18 cellular contexts compared by ENCODE assay signal in the genomic region with DNA sequence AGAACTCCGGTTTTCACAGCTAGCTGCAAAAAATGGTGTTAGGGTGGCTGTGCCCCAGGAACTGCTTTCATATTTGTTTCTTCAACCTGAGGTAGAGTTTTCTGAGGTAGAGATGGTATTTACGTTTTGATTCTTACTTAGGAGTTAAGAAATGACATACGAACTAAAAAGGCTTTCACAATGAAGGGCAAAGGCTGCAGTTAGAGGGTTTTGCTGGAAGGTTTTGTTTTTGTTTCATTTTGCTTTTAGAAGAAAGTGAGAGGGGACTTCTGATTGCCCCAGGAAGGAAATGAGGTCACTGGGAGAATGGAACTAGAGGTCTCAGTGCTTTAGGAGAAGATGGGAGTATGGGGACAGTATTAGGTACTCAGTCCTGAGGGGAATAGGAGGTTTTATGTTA. TPM values are rescaled to one million over a fixed set of nuclear protein-coding genes. Genes with fewer than 3 reads are reported as not detected.
DNase-seq lines count a peak whose midpoint lies in the region; ATAC-seq, FAIRE-seq and TF ChIP-seq lines count a peak whose summit lies in the region.
"Had no signal": no experiment of that assay in that cellular context is flagged by ENCODE, and none has a peak within 500 bp of the region (broad histone marks: within the 10 kb centered on the region; RNA-seq: fewer than 3 reads in every experiment).

No MANE protein-coding gene starts in this region.

- DNase-seq in CD4-positive, CD25-positive, alpha-beta regulatory T cell = peak in 1 of 3 donors; percentile 48
- DNase-seq in K562 (ENCODE audit: extremely low read depth in 1 of 4, low spot score in 3 of 4) = no peak
- DNase-seq in HPDE6-E6E7 (ENCODE audit: extremely low spot score) = no peak
- DNase-seq in NCI-H526 treated with DMSO at 0.1 percent for 48 hours (lab: John Stamatoyannopoulos, UW) = no peak
- no peak for DNase-seq in DMS53 (lab: John Stamatoyannopoulos, UW)
- no peak for DNase-seq in HT-29 (ENCODE audit: low spot score)
- DNase-seq: BE2C; hippocampal formation; NCI-H1048; NCI-H2081 treated with DMSO at 0.1 percent for 48 hours; NCI-H748 treated with DMSO at 0.1 percent for 48 hours; occipital lobe; SK-N-SH; stimulated activated CD4-positive, alpha-beta T cell treated with anti-CD3 and anti-CD28 coated beads, Interleukin-1b, Interleukin-23, amount 100 ng/mL, for 48 hours had no signal

- CTCF ChIA-PET in K562 (lab: Yijun Ruan, JAX; ENCODE audit: low intra/inter-chr PET ratio) = no interaction called here

- H3K4me1 ChIP-seq in ACC112 (ENCODE audit: control insufficient read depth, insufficient read depth, low read length, unreplicated experiment) (no peaks in the 10 kb centered on the region), K562 (replicated peaks in 1 of 2; ENCODE audit: control insufficient read depth in 2 of 2, insufficient read depth in 2 of 2, low read length in 2 of 2) (no peaks in the 10 kb centered on the region)
- H3K4me1 ChIP-seq in CD4-positive, CD25-positive, alpha-beta regulatory T cell (ENCODE audit: control insufficient read depth, insufficient read depth, low read length, poor library complexity, severe bottlenecking) = peaks cover 16% of the 10 kb centered on the region
- H3K4me1 ChIP-seq: BE2C had no signal

- no peak for TF ChIP-seq EP300 in K562 (IDR thresholded peaks at IDR 0.05; ENCODE audit: low read length)

- whole genome bisulfite sequencing in K562 (ENCODE audit: insufficient coverage, low coverage, missing lambda C conversion rate) = 88% methylated on average over 3 of the region's 3 CpGs

- H3K4me1 Mint-ChIP-seq in CD4-positive, CD25-positive, alpha-beta regulatory T cell = peaks cover 9 to 22% (median 17%) of the 10 kb centered on the region in 4 donors

- H3K9ac ChIP-seq in K562 (ENCODE audit: insufficient read depth in 1 of 2, low read depth in 2 of 2, low read length in 2 of 2) = no peak overlapping the region
- H3K9ac ChIP-seq: SK-N-SH had no signal

- no peaks in the 10 kb centered on the region for H4K20me1 ChIP-seq in K562 (replicated peaks; ENCODE audit: control insufficient read depth, insufficient read depth, low read length)

- H3K36me3 ChIP-seq in ACC112 (ENCODE audit: insufficient read depth, low read length) (0 out of 2 replicates have a peak, but pooled peaks cover 11% of the 10 kb centered on the region), KOPT-K1 (ENCODE audit: insufficient read depth, low read length) (peaks cover 99% of the 10 kb centered on the region), K562 (ENCODE audit: control insufficient read depth, insufficient read depth, low read length) (peaks cover 70% of the 10 kb centered on the region)
- H3K36me3 ChIP-seq in CD4-positive, CD25-positive, alpha-beta regulatory T cell (ENCODE audit: control insufficient read depth, insufficient read depth, low read length) = peaks cover 10% of the 10 kb centered on the region

- H3K9me1 ChIP-seq in K562 (ENCODE audit: control insufficient read depth, insufficient read depth, low read length) = no peaks in the 10 kb centered on the region

- ATAC-seq in CD4-positive, CD25-positive, alpha-beta regulatory T cell (ENCODE audit: low read depth in 2 of 2) = peak in 1 of 2 donors; percentile 31
- peak; percentile 52 for ATAC-seq in K562
- ATAC-seq: sciatic nerve had no signal

- H3K79me2 ChIP-seq in ACC112 (ENCODE audit: control insufficient read depth, insufficient read depth, low read length, unreplicated experiment) = no peaks in the 10 kb centered on the region
- no peaks in the 10 kb centered on the region for H3K79me2 ChIP-seq in K562 (ENCODE audit: control insufficient read depth, insufficient read depth, low read length)

- H3K9me3 Mint-ChIP-seq in CD4-positive, CD25-positive, alpha-beta regulatory T cell = no peaks in the 10 kb centered on the region

- H3K4me3 ChIP-seq in ACC112 (ENCODE audit: low read depth, low read length) = no peak overlapping the region
- peak overlapping the region; percentile 63 for H3K4me3 ChIP-seq in CD4-positive, CD25-positive, alpha-beta regulatory T cell (ENCODE audit: low read depth, low read length)
- no peak overlapping the region for H3K4me3 ChIP-seq in K562

- H3K9me3 ChIP-seq in CD4-positive, CD25-positive, alpha-beta regulatory T cell (ENCODE audit: control insufficient read depth in 2 of 2, low read length in 2 of 2) = no peaks in the 10 kb centered on the region
- H3K9me3 ChIP-seq in KOPT-K1 (ENCODE audit: insufficient read depth, low read length, poor library complexity, severe bottlenecking) (no peaks in the 10 kb centered on the region), K562 (replicated peaks; ENCODE audit: control insufficient read depth, insufficient read depth, low read depth, low read length) (no peaks in the 10 kb centered on the region)
- H3K9me3 ChIP-seq: BE2C, SK-N-SH had no signal

- H3K4me3 Mint-ChIP-seq in CD4-positive, CD25-positive, alpha-beta regulatory T cell = peak overlapping the region; percentile 0 to 36 (median 24)

- intact Hi-C loops in K562 (cut with micrococcal nuclease) = no loop called here

- peak overlapping the region; percentile 54 to 86 (median 72) for H3K27ac Mint-ChIP-seq in CD4-positive, CD25-positive, alpha-beta regulatory T cell

- POLR2A ChIA-PET in K562 (lab: Yijun Ruan, JAX) = interaction anchor here (1.3 kb wide), 1 partner anchor 10 kb away, joined by 3 read pairs; no protein-coding TSS in a partner anchor

- no peak for TF ChIP-seq CTCF in K562 (IDR thresholded peaks at IDR 0.05 in 2 of 3, conservative IDR thresholded peaks at IDR 0.05 in 1 of 3; ENCODE audit: insufficient read depth in 2 of 3, low read depth in 1 of 3, low read length in 3 of 3)

- H2AFZ ChIP-seq in ACC112 (ENCODE audit: low read length, unreplicated experiment) (peak overlapping the region; percentile 26), K562 (ENCODE audit: low read depth, low read length) (no peak overlapping the region)

- FAIRE-seq in K562 (lab: Jason Lieb, UNC) = no peak
- FAIRE-seq: colon had no signal

- H3K27ac ChIP-seq in ACC112 (ENCODE audit: low read depth, low read length) (no peak overlapping the region), KOPT-K1 (ENCODE audit: low read depth, low read length, poor library complexity, severe bottlenecking) (peak overlapping the region; percentile 19), K562 (ENCODE audit: extremely low read depth, low read depth, low read length) (no peak overlapping the region)
- H3K27ac ChIP-seq in CD4-positive, CD25-positive, alpha-beta regulatory T cell (ENCODE audit: insufficient read depth, low read length, poor library complexity, severe bottlenecking) = peak overlapping the region; percentile 24

- in situ Hi-C loops in K562 (cut with MboI) = no loop called here

- H3K27me3 Mint-ChIP-seq in CD4-positive, CD25-positive, alpha-beta regulatory T cell = no peaks in the 10 kb centered on the region

- no peak for TF ChIP-seq POLR2A in K562 (conservative IDR thresholded peaks at IDR 0.05)

- H3K36me3 Mint-ChIP-seq in CD4-positive, CD25-positive, alpha-beta regulatory T cell = no peaks in the 10 kb centered on the region

- H3K4me2 ChIP-seq in K562 (ENCODE audit: insufficient read depth, low read length) = no peak overlapping the region
- H3K4me2 ChIP-seq: SK-N-SH had no signal

- no peak for TF ChIP-seq RAD21 in K562 (CRISPR knock-in tag; conservative IDR thresholded peaks at IDR 0.05 in 1 of 2, IDR thresholded peaks at IDR 0.05 in 1 of 2)

- H3K27me3 ChIP-seq in ACC112 (ENCODE audit: insufficient read depth, low read length) (no peaks in the 10 kb centered on the region), K562 (ENCODE audit: control insufficient read depth in 2 of 2, insufficient read depth in 2 of 2, low read length in 2 of 2) (no peaks in the 10 kb centered on the region)
- H3K27me3 ChIP-seq in CD4-positive, CD25-positive, alpha-beta regulatory T cell (ENCODE audit: control insufficient read depth, insufficient read depth, low read length) = no peaks in the 10 kb centered on the region
- H3K27me3 ChIP-seq: BE2C had no signal

- no TSS peak for BruUV-seq in K562 (replicated peaks; lab: Mats Ljungman, UMichigan)

TF ChIP-seq in K562, 482 proteins besides CTCF, POLR2A, EP300 and RAD21 (continues in another document):
- TF ChIP-seq TOE1 (IDR thresholded peaks at IDR 0.05; ENCODE audit: borderline replicate concordance) (no peak), TOE1 (CRISPR knock-in tag; IDR thresholded peaks at IDR 0.05; ENCODE audit: borderline replicate concordance, low read depth) (no peak)

RNA-seq across cellular contexts. Expression of a gene that starts 15.5 kb away (rescaled TPM):
- total RNA-seq in CD4-positive, CD25-positive, alpha-beta regulatory T cell = 12.9 TPM
- 10 to 100 TPM in 2 of 4 donors, 1 to 10 TPM in 2; 7.2 to 20.0 (median 12.1) TPM for polyA plus RNA-seq in CD4-positive, CD25-positive, alpha-beta regulatory T cell
- total RNA-seq in K562 (2011; cell fraction: chromatin; rRNA removed; ENCODE audit: low replicate concordance) = 62.9 and 117 TPM in 2 replicates
- 32.5 and 35.9 TPM in 2 replicates for total RNA-seq in K562 (2011; cell fraction: nucleolus; rRNA removed)
- total RNA-seq in K562 (2011; cell fraction: nucleoplasm; rRNA removed) = 55.9 and 67.6 TPM in 2 replicates
- 43.8 and 57.6 TPM in 2 replicates for total RNA-seq in K562 (2014; rRNA removed)
- 51.0 and 51.8 TPM in 2 replicates for total RNA-seq in K562 (2014; rRNA removed; fragmentation: Illumina TruSeq; extraction: Trizol)
- total RNA-seq in K562 (2015; rRNA removed; fragmentation: Illumina TruSeq; extraction: Trizol) = 45.8 and 48.0 TPM in 2 replicates
- 65.8 and 66.8 TPM in 2 replicates for total RNA-seq in K562 (2021)
- 121 and 122 TPM in 2 replicates for polyA plus RNA-seq in K562 (2011; rRNA removed)
- 47.5 and 73.0 TPM in 2 replicates for polyA plus RNA-seq in K562 (2011; cell fraction: cytosol; rRNA removed)
- polyA plus RNA-seq in K562 (2011; cell fraction: nucleus; rRNA removed) = 257 and 276 TPM in 2 replicates
- polyA plus RNA-seq in K562 (2012) = 30.0 and 43.1 TPM in 2 replicates
- 69.3 and 80.4 TPM in 2 replicates for polyA plus RNA-seq in K562 (2014; fragmentation: Illumina TruSeq; extraction: Trizol)
- 10 to 100 TPM; 28.5 to 41.4 TPM for polyA plus RNA-seq in K562 (2014; fragmentation: Nextera tagmentation; extraction: Ambion mirVana)
- 87.4 and 88.8 TPM in 2 replicates for polyA plus RNA-seq in K562 (2014; rRNA removed)
- 54.5 and 61.8 TPM in 2 replicates for polyA minus RNA-seq in K562 (2011; rRNA and poly(A)+ RNA removed)
- 41.7 and 43.2 TPM in 2 replicates for polyA minus RNA-seq in K562 (2011; cell fraction: cytosol; rRNA and poly(A)+ RNA removed)
- polyA minus RNA-seq in K562 (2011; cell fraction: nucleus; rRNA and poly(A)+ RNA removed) = 32.2 and 47.1 TPM in 2 replicates
- total RNA-seq in HT-29 (2014; rRNA removed; shearing (Covaris generic)) = 48.2 and 55.4 TPM in 2 replicates

Comparison
In these comparisons a context has a peak if more than half of its experiments do, and no peak if none do; other contexts are left out.
1. H3K27ac ChIP-seq: peak in CD4-positive, CD25-positive, alpha-beta regulatory T cell (single experiment) and KOPT-K1 (single experiment); none in ACC112 (single experiment) and K562 (single experiment).